8 cellular contexts compared by ENCODE assay signal in the genomic region with DNA sequence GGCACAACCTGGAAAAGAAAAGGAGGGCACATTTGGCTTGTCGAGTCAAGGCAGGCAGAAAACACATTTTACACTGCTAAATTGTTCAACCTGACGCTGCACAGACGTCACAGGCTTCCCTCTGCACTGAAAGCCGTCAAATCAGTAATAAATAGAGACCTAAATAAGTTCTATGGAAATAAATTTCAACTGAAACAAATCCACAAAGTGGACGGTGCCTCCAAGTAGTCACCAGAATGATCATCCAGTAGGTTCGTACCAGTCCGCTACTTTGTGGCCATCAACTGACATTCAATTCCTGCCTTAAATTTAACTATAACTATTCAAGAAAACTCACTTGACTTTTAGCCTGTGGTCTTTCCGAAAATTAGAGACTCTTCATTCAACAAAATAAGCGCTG. TPM values are rescaled to one million over a fixed set of nuclear protein-coding genes. Genes with fewer than 3 reads are reported as not detected.
DNase-seq lines count a peak whose midpoint lies in the region; ATAC-seq and TF ChIP-seq lines count a peak whose summit lies in the region.

No MANE protein-coding gene starts in this region.

- H3K36me3 ChIP-seq in brain microvascular endothelial cell (replicated peaks) (no peaks in the 10 kb centered on the region), mesodermal cell (ENCODE audit: control insufficient read depth, insufficient read depth, low read length) (no peaks in the 10 kb centered on the region), upper lobe of left lung (no peaks in the 10 kb centered on the region)

- H3K4me3 ChIP-seq in brain microvascular endothelial cell (ENCODE audit: low read depth, low read length): peak overlapping the region; percentile 81
- peak overlapping the region; percentile 61 for H3K4me3 ChIP-seq in mesodermal cell (ENCODE audit: extremely low read depth, insufficient read depth, low read length, poor library complexity, severe bottlenecking)
- H3K4me3 ChIP-seq in upper lobe of left lung: peak overlapping the region; percentile 57 to 78 (median 72)

- H3K4me1 Mint-ChIP-seq in activated naive CD4-positive, alpha-beta T cell treated with anti-CD3 and anti-CD28 coated beads, Interleukin-2, amount 10 ng/mL, durations not matched to agents 7 days and 5 days: peaks cover 21% of the 10 kb centered on the region

- no peak for TF ChIP-seq POLR2A in upper lobe of left lung (IDR thresholded peaks at IDR 0.05)

- CTCF ChIA-PET in activated naive CD4-positive, alpha-beta T cell treated with anti-CD3 and anti-CD28 coated beads, Interleukin-2, amount 10 ng/mL, durations not matched to agents 7 days and 5 days (lab: Charles Lee): interaction anchor here (1.2 kb wide), 1 partner anchor 54 kb away, joined by 3 read pairs; no protein-coding TSS in a partner anchor

- H3K27me3 ChIP-seq in brain microvascular endothelial cell (replicated peaks) (no peaks in the 10 kb centered on the region), upper lobe of left lung (no peaks in the 10 kb centered on the region)

- H3K27me3 Mint-ChIP-seq in activated naive CD4-positive, alpha-beta T cell treated with anti-CD3 and anti-CD28 coated beads, Interleukin-2, amount 10 ng/mL, durations not matched to agents 7 days and 5 days: peaks cover 8% of the 10 kb centered on the region

- TF ChIP-seq CTCF in brain microvascular endothelial cell (IDR thresholded peaks at IDR 0.05; ENCODE audit: low read depth, low read length, missing control alignments) (no peak), upper lobe of left lung (IDR thresholded peaks at IDR 0.05) (no peak)

- H3K4me1 ChIP-seq in mesodermal cell (ENCODE audit: control insufficient read depth, insufficient read depth, low read length, poor library complexity, severe bottlenecking) (peaks cover 4% of the 10 kb centered on the region), upper lobe of left lung (peaks cover 3 to 14% (median 6%) of the 10 kb centered on the region in 4 donors)

- no peaks in the 10 kb centered on the region for H3K9me3 Mint-ChIP-seq in activated naive CD4-positive, alpha-beta T cell treated with anti-CD3 and anti-CD28 coated beads, Interleukin-2, amount 10 ng/mL, durations not matched to agents 7 days and 5 days
- H3K9me3 Mint-ChIP-seq in activated naive CD4-positive, alpha-beta T cell treated with anti-CD3 and anti-CD28 coated beads, Interleukin-2, amount 50 U/mL, for 72 hours: peaks cover 0 to 5% of the 10 kb centered on the region in 2 donors

- no peak for ATAC-seq in activated naive CD4-positive, alpha-beta T cell treated with anti-CD3 and anti-CD28 coated beads, Interleukin-2, amount 50 U/mL, for 72 hours
- ATAC-seq in upper lobe of left lung (ENCODE audit: low FRiP score in 2 of 2): no peak

- H3K27ac ChIP-seq in brain microvascular endothelial cell: no peak overlapping the region
- peak overlapping the region; percentile 80 for H3K27ac ChIP-seq in mesodermal cell (ENCODE audit: low read depth, low read length, severe bottlenecking)
- H3K27ac ChIP-seq in upper lobe of left lung: peak overlapping the region in 3 of 4 donors; percentile 88 to 95 (median 93)

- peak overlapping the region; percentile 80 for H3K4me3 Mint-ChIP-seq in activated naive CD4-positive, alpha-beta T cell treated with anti-CD3 and anti-CD28 coated beads, Interleukin-2, amount 10 ng/mL, durations not matched to agents 7 days and 5 days

- H3K9me3 ChIP-seq in mesodermal cell (ENCODE audit: control insufficient read depth, low read length) (no peaks in the 10 kb centered on the region), upper lobe of left lung (no peaks in the 10 kb centered on the region)

- H3K36me3 Mint-ChIP-seq in activated naive CD4-positive, alpha-beta T cell treated with anti-CD3 and anti-CD28 coated beads, Interleukin-2, amount 10 ng/mL, durations not matched to agents 7 days and 5 days: peaks cover 5% of the 10 kb centered on the region
- no peaks in the 10 kb centered on the region for H3K36me3 Mint-ChIP-seq in activated naive CD4-positive, alpha-beta T cell treated with anti-CD3 and anti-CD28 coated beads, Interleukin-2, amount 50 U/mL, for 72 hours

- no peak for DNase-seq in activated naive CD4-positive, alpha-beta T cell treated with anti-CD3 and anti-CD28 coated beads, Interleukin-2, amount 10 ng/mL, durations not matched to agents 7 days and 5 days
- DNase-seq in activated naive CD4-positive, alpha-beta T cell treated with anti-CD3 and anti-CD28 coated beads, Interleukin-2, amount 50 U/mL, for 72 hours (ENCODE audit: low spot score in 2 of 2): no peak
- DNase-seq in brain microvascular endothelial cell (no peak), upper lobe of left lung (no peak), UCSD-AML1 (lab: John Stamatoyannopoulos, UW; ENCODE audit: unreplicated experiment) (no peak), midbrain (lab: John Stamatoyannopoulos, UW) (no peak)
- no peak for DNase-seq in stimulated activated CD4-positive, alpha-beta T cell treated with anti-CD3 and anti-CD28 coated beads, Interleukin-2, amount 100 ng/mL, for 48 hours

- in situ Hi-C loops in brain microvascular endothelial cell (cut with HindIII; ENCODE audit: low pct_ligation_motif_present, low sequenced_read_pairs): no loop called here

- WGBS in mesodermal cell (ENCODE audit: insufficient coverage in 2 of 2), 2 experiments: 77 to 81% methylated on average over 4 to 8 of the region's 9 CpGs
- 75 to 82% methylated on average over 9 of the region's 9 CpGs for WGBS in upper lobe of left lung, 2 donors

- peak overlapping the region; percentile 72 for H3K27ac Mint-ChIP-seq in activated naive CD4-positive, alpha-beta T cell treated with anti-CD3 and anti-CD28 coated beads, Interleukin-2, amount 10 ng/mL, durations not matched to agents 7 days and 5 days
- peak overlapping the region in 1 of 2 donors; percentile 89 for H3K27ac Mint-ChIP-seq in activated naive CD4-positive, alpha-beta T cell treated with anti-CD3 and anti-CD28 coated beads, Interleukin-2, amount 50 U/mL, for 72 hours

- no peak for TF ChIP-seq EP300 in upper lobe of left lung (IDR thresholded peaks at IDR 0.05)

RNA-seq across cellular contexts. Expression of gene NPVF, which starts 49.0 kb away (rescaled TPM):
- not detected for total RNA-seq in activated naive CD4-positive, alpha-beta T cell treated with anti-CD3 and anti-CD28 coated beads, Interleukin-2, amount 50 U/mL, for 72 hours
- polyA plus RNA-seq in mesodermal cell (2013, experiment 1 of 2): not detected
- not detected for polyA plus RNA-seq in mesodermal cell (2013, experiment 2 of 2)
- not detected for total RNA-seq in upper lobe of left lung

RNA-seq across cellular contexts. Expression of gene CYCS, which starts 54.3 kb away (rescaled TPM):
- total RNA-seq in activated naive CD4-positive, alpha-beta T cell treated with anti-CD3 and anti-CD28 coated beads, Interleukin-2, amount 50 U/mL, for 72 hours: 100 to 1,000 TPM; 172 to 188 TPM
- polyA plus RNA-seq in mesodermal cell (2013, experiment 1 of 2): 111 TPM
- 128 TPM for polyA plus RNA-seq in mesodermal cell (2013, experiment 2 of 2)
- total RNA-seq in upper lobe of left lung: 10 to 100 TPM in 4 of 6 donors, 1 to 10 TPM in 2; 7.3 to 69.4 (median 33.2) TPM
